Comparison of ENCODE assay signal across 24 cellular contexts in genomic region chr12:41049033-41049432, GRCh38.
"Had no signal": no experiment of that assay in that cellular context is flagged by ENCODE, and none has a peak within 500 bp of the region (broad histone marks: within the 10 kb centered on the region; RNA-seq: fewer than 3 reads in every experiment).

No MANE protein-coding gene starts in this region.

- H3K36me3 ChIP-seq: MG63, SJSA1 had no signal

- H3K4me2 ChIP-seq: SK-N-SH had no signal

- ATAC-seq: HepG2 had no signal

- DNase-seq: IMR-90, Karpas-422, KG1, MG63, NCI-H1092, NCI-H1105 treated with DMSO at 0.1 percent for 48 hours, NCI-H1417 treated with DMSO at 0.1 percent for 48 hours, NCI-H146, NCI-H1694 treated with DMSO at 0.1 percent for 48 hours, NCI-H1930, NCI-H2081, NCI-H2107, NCI-H2227 treated with DMSO at 0.1 percent for 48 hours, NCI-H446, NCI-H510A, NCI-H524 treated with DMSO at 0.1 percent for 48 hours, NCI-H69, NCI-H774, Right ventricle myocardium superior, RPMI8226, SIG-M5, SK-N-SH had no signal

- H3K27me3 ChIP-seq: MG63, SJSA1 had no signal

- H3K9me2 ChIP-seq: SK-N-SH had no signal

- H3K27ac ChIP-seq: SJSA1 had no signal

- H3K9ac ChIP-seq: SK-N-SH had no signal

- H3K4me3 ChIP-seq: MG63, SJSA1 had no signal

- H3K9me3 ChIP-seq: MG63, SJSA1, SK-N-SH had no signal
